Comparison of ENCODE assay signal across 22 cellular contexts in genomic region chr6:33965766-33966165, GRCh38.
"Had no signal": no experiment of that assay in that cellular context is flagged by ENCODE, and none has a peak within 500 bp of the region (broad histone marks: within the 10 kb centered on the region; RNA-seq: fewer than 3 reads in every experiment).

No MANE protein-coding gene starts in this region.

- DNase-seq: activated CD4-positive, alpha-beta T cell treated with anti-CD3 and anti-CD28 coated beads for 48 hours; activated CD4-positive, alpha-beta T cell treated with anti-CD3 and anti-CD28 coated beads, Interleukin-2, amount 50 U/mL, for 48 hours; activated CD4-positive, CD25-positive, alpha-beta regulatory T cell treated with anti-CD3 and anti-CD28 coated beads, Interleukin-2, amount 50 U/mL, for 72 hours; activated CD8-positive, alpha-beta memory T cell treated with anti-CD3 and anti-CD28 coated beads, Interleukin-2, amount 10 ng/mL, durations not matched to agents 7 days and 5 days; activated T-cell treated with anti-CD3 and anti-CD28 coated beads, Interleukin-2, amount 50 U/mL, for 4 hours; body of pancreas; MM.1S; NCI-H1105; NCI-H1436; NCI-H1694 treated with DMSO at 0.1 percent for 48 hours; NCI-H2029 treated with DMSO at 0.1 percent for 48 hours; NCI-H345; NCI-H510A; NCI-H526 treated with DMSO at 0.1 percent for 48 hours; NCI-H82; NK-92 treated with Interleukin-12 subunit alpha and Interleukin-12 subunit beta, amount 100 ng/mL, for 24 hours; Right ventricle myocardium superior had no signal

- H3K4me1 ChIP-seq: ascending aorta, body of pancreas, Peyer's patch, SJSA1 had no signal

- H3K27me3 ChIP-seq: ascending aorta, body of pancreas, Peyer's patch, SJSA1 had no signal

- H3K9me3 ChIP-seq: ascending aorta, body of pancreas, SJSA1 had no signal

- H3K4me3 ChIP-seq: ascending aorta, body of pancreas, Peyer's patch, SJSA1 had no signal

- H3K36me3 ChIP-seq: ascending aorta, Peyer's patch, SJSA1 had no signal

- H3K27ac ChIP-seq: ascending aorta, body of pancreas, Peyer's patch, RWPE1, SJSA1 had no signal

- ATAC-seq: activated CD8-positive, alpha-beta memory T cell treated with anti-CD3 and anti-CD28 coated beads, Interleukin-2, amount 10 ng/mL, durations not matched to agents 7 days and 5 days; activated T-cell treated with anti-CD3 and anti-CD28 coated beads, Interleukin-2, amount 50 U/mL, for 4 hours; body of pancreas; WTC11 had no signal
